In the genomic region with DNA sequence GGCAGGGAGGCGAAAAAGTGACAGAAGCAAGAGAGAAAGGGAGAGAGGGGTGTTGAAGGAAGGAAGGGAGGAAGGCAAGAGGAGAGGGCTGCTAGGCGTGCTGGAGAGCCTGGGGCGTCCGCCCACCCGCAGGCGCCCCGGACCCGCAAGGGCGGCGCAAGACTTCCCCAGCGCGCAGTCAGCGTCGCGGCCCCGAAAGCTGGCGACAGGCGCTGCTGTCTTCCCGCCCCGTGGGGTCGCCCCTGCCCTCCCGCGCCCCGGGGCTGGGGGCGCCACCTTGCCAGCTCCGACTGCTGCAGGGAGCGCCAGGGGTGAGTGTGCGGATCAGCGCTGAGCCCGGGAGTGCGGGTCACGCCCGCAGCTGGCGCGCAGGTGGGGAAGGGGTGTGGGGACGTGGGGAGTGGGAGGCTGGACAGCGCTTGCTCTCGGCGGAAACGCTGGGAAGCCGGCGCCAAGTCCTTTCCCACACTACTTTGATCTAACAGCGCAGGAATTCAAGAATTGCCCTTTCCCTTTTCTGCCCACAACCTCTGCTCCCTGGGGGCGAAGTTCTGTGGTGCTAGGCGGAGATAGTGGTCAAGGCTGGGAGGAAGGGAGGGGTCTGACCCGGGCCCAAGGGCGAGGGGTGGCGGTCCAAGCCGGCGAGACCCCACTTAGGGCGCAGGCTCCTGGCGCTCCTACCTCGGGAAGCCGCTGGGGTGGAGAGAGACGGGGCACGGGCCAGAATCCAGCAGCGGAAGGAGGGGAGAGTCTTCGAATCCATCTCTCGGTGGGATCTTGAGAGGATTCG, we compare ENCODE assay signal across 1 cellular context.
TF ChIP-seq lines count a peak whose summit lies in the region.

A gene (plus strand): TSS at position 175 of the 790 bp plus-strand sequence.

TF ChIP-seq in K562, 482 proteins besides CTCF, POLR2A, EP300 and RAD21 (continued from another document):
- TF ChIP-seq, protein P1, sequence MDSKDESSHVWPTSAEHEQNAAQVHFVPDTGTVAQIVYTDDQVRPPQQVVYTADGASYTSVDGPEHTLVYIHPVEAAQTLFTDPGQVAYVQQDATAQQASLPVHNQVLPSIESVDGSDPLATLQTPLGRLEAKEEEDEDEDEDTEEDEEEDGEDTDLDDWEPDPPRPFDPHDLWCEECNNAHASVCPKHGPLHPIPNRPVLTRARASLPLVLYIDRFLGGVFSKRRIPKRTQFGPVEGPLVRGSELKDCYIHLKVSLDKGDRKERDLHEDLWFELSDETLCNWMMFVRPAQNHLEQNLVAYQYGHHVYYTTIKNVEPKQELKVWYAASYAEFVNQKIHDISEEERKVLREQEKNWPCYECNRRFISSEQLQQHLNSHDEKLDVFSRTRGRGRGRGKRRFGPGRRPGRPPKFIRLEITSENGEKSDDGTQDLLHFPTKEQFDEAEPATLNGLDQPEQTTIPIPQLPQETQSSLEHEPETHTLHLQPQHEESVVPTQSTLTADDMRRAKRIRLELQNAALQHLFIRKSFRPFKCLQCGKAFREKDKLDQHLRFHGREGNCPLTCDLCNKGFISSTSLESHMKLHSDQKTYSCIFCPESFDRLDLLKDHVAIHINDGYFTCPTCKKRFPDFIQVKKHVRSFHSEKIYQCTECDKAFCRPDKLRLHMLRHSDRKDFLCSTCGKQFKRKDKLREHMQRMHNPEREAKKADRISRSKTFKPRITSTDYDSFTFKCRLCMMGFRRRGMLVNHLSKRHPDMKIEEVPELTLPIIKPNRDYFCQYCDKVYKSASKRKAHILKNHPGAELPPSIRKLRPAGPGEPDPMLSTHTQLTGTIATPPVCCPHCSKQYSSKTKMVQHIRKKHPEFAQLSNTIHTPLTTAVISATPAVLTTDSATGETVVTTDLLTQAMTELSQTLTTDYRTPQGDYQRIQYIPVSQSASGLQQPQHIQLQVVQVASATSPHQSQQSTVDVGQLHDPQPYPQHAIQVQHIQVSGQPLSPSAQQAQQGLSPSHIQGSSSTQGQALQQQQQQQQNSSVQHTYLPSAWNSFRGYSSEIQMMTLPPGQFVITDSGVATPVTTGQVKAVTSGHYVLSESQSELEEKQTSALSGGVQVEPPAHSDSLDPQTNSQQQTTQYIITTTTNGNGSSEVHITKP (IDR thresholded peaks at IDR 0.05; ENCODE audit: partially characterized antibody): no peak
- TF ChIP-seq ZC3H11A (IDR thresholded peaks at IDR 0.05; ENCODE audit: low read depth, low read length) (no peak), IFI16 (CRISPR knock-in tag; IDR thresholded peaks at IDR 0.05) (no peak), GATAD2A (IDR thresholded peaks at IDR 0.05) (peak; percentile 87), ZNF12 (CRISPR knock-in tag; IDR thresholded peaks at IDR 0.05) (no peak), RBFOX2 (IDR thresholded peaks at IDR 0.05; ENCODE audit: low read depth, low read length) (peak; percentile 84), MAFK (IDR thresholded peaks at IDR 0.05; ENCODE audit: low read length) (no peak), CEBPG (CRISPR knock-in tag; IDR thresholded peaks at IDR 0.05) (no peak), CEBPG (tag; conservative IDR thresholded peaks at IDR 0.05 in 1 of 2, IDR thresholded peaks at IDR 0.05 in 1 of 2) (no peak), PRPF4 (IDR thresholded peaks at IDR 0.05; ENCODE audit: insufficient read depth, low read depth, low read length, poor library complexity, severe bottlenecking) (no peak), KLF1 (tag; IDR thresholded peaks at IDR 0.05) (no peak), FOXP1 (CRISPR knock-in tag; IDR thresholded peaks at IDR 0.05) (no peak), ZNF76 (CRISPR knock-in tag; IDR thresholded peaks at IDR 0.05; ENCODE audit: borderline replicate concordance) (no peak), TSC22D4 (tag; IDR thresholded peaks at IDR 0.05) (no peak), SMARCA4 (IDR thresholded peaks at IDR 0.05) (no peak), ZSCAN32 (CRISPR knock-in tag; IDR thresholded peaks at IDR 0.05) (no peak), CBX8 (IDR thresholded peaks at IDR 0.05; ENCODE audit: borderline replicate concordance, extremely low read depth, low read depth, low read length, poor library complexity, severe bottlenecking) (no peak), FOSL1 (tag; conservative IDR thresholded peaks at IDR 0.05) (no peak)
- TF ChIP-seq, protein P2, sequence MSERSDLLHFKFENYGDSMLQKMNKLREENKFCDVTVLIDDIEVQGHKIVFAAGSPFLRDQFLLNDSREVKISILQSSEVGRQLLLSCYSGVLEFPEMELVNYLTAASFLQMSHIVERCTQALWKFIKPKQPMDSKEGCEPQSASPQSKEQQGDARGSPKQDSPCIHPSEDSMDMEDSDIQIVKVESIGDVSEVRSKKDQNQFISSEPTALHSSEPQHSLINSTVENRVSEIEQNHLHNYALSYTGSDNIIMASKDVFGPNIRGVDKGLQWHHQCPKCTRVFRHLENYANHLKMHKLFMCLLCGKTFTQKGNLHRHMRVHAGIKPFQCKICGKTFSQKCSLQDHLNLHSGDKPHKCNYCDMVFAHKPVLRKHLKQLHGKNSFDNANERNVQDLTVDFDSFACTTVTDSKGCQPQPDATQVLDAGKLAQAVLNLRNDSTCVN (CRISPR knock-in tag; IDR thresholded peaks at IDR 0.05): no peak
- TF ChIP-seq, protein P3, sequence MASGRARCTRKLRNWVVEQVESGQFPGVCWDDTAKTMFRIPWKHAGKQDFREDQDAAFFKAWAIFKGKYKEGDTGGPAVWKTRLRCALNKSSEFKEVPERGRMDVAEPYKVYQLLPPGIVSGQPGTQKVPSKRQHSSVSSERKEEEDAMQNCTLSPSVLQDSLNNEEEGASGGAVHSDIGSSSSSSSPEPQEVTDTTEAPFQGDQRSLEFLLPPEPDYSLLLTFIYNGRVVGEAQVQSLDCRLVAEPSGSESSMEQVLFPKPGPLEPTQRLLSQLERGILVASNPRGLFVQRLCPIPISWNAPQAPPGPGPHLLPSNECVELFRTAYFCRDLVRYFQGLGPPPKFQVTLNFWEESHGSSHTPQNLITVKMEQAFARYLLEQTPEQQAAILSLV (tag; IDR thresholded peaks at IDR 0.05): no peak
